Comparison of ENCODE assay signal across 14 cellular contexts in the genomic region with DNA sequence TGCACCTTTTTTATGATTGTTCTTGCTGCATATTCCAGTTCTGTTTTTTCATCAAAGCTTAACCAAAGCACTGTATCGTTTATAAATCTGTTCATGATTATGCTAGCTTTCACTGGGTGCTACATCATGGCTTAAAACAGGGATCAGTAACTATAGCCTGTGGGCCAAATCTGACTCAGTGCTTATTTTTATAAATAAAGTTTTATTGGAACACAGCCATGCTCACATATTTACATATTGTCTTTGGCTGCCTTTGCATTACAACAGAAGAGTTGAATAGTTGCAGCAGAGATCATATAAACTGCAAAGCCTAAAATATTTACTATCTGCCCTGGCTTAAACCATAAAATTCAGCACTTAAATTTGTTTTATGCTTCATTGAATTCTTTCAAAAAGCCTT.
DNase-seq lines count a peak whose midpoint lies in the region; ATAC-seq and TF ChIP-seq lines count a peak whose summit lies in the region.
"Had no signal": no experiment of that assay in that cellular context is flagged by ENCODE, and none has a peak within 500 bp of the region (broad histone marks: within the 10 kb centered on the region; RNA-seq: fewer than 3 reads in every experiment).

No MANE protein-coding gene starts in this region.

- no peak for ATAC-seq in T-helper 17 cell
- ATAC-seq: CD8-positive, alpha-beta T cell had no signal

- no peak overlapping the region for H3K27ac Mint-ChIP-seq in activated T-cell treated with anti-CD3 and anti-CD28 coated beads, Interleukin-2, amount 50 U/mL, for 24 hours
- no peak overlapping the region for H3K27ac Mint-ChIP-seq in T-helper 17 cell
- H3K27ac Mint-ChIP-seq: CD14-positive monocyte; CD8-positive, alpha-beta T cell had no signal

- no peaks in the 10 kb centered on the region for H3K9me3 Mint-ChIP-seq in activated T-cell treated with anti-CD3 and anti-CD28 coated beads, Interleukin-2, amount 50 U/mL, for 24 hours
- H3K9me3 Mint-ChIP-seq: CD14-positive monocyte; CD8-positive, alpha-beta T cell had no signal

- no peak overlapping the region for H3K4me3 Mint-ChIP-seq in activated T-cell treated with anti-CD3 and anti-CD28 coated beads, Interleukin-2, amount 50 U/mL, for 24 hours
- no peak overlapping the region for H3K4me3 Mint-ChIP-seq in T-helper 17 cell
- H3K4me3 Mint-ChIP-seq: CD14-positive monocyte; CD8-positive, alpha-beta T cell had no signal

- DNase-seq in NCI-H526 treated with DMSO at 0.1 percent for 48 hours (lab: John Stamatoyannopoulos, UW) (peak; percentile 29), NCI-H526 (lab: John Stamatoyannopoulos, UW) (no peak), caudate nucleus (lab: John Stamatoyannopoulos, UW) (no peak), fibroblast of peridontal ligament (ENCODE audit: extremely low read depth) (peak; percentile 49), GM20000 (ENCODE audit: low spot score) (no peak), T-helper 17 cell (no peak)
- DNase-seq in activated T-cell treated with anti-CD3 and anti-CD28 coated beads, Interleukin-2, amount 50 U/mL, for 24 hours = no peak
- DNase-seq: CD8-positive, alpha-beta T cell; COR-L47; GF-D8; HCEC 1CT had no signal

- no peaks in the 10 kb centered on the region for H3K9me3 ChIP-seq in T-helper 17 cell (ENCODE audit: control insufficient read depth, low read length, poor library complexity, severe bottlenecking)

- no peak for TF ChIP-seq CTCF in GM20000 (IDR thresholded peaks at IDR 0.05; ENCODE audit: extremely low read depth, missing control alignments)

- no peaks in the 10 kb centered on the region for H3K36me3 Mint-ChIP-seq in activated T-cell treated with anti-CD3 and anti-CD28 coated beads, Interleukin-2, amount 50 U/mL, for 24 hours (ENCODE audit: low read depth)
- H3K36me3 Mint-ChIP-seq in T-helper 17 cell (ENCODE audit: low read depth) = no peaks in the 10 kb centered on the region
- H3K36me3 Mint-ChIP-seq: CD14-positive monocyte; CD8-positive, alpha-beta T cell had no signal

- no peaks in the 10 kb centered on the region for H3K4me1 Mint-ChIP-seq in activated T-cell treated with anti-CD3 and anti-CD28 coated beads, Interleukin-2, amount 50 U/mL, for 24 hours (ENCODE audit: low read depth)
- H3K4me1 Mint-ChIP-seq in T-helper 17 cell = peaks cover 3% of the 10 kb centered on the region

- peak overlapping the region; percentile 93 for H3K27ac ChIP-seq in caudate nucleus (ENCODE audit: low read depth, low read length)
- peak overlapping the region; percentile 70 for H3K27ac ChIP-seq in temporal lobe (ENCODE audit: low read depth, low read length)
- H3K27ac ChIP-seq: 22Rv1 had no signal

- H3K27me3 Mint-ChIP-seq in activated T-cell treated with anti-CD3 and anti-CD28 coated beads, Interleukin-2, amount 50 U/mL, for 24 hours = peaks cover 9% of the 10 kb centered on the region
- peaks cover 36% of the 10 kb centered on the region for H3K27me3 Mint-ChIP-seq in T-helper 17 cell

Comparison
In these comparisons a context has a peak if more than half of its experiments do, and no peak if none do; other contexts are left out.
1. DNase-seq: peak in NCI-H526 treated with DMSO at 0.1 percent for 48 hours (single experiment) and fibroblast of peridontal ligament (single experiment); none in NCI-H526 (0 of 2), caudate nucleus (0 of 61), activated T-cell treated with anti-CD3 and anti-CD28 coated beads, Interleukin-2, amount 50 U/mL, for 24 hours (single experiment), GM20000 (single experiment) and T-helper 17 cell (0 of 3).